In the genomic region with DNA sequence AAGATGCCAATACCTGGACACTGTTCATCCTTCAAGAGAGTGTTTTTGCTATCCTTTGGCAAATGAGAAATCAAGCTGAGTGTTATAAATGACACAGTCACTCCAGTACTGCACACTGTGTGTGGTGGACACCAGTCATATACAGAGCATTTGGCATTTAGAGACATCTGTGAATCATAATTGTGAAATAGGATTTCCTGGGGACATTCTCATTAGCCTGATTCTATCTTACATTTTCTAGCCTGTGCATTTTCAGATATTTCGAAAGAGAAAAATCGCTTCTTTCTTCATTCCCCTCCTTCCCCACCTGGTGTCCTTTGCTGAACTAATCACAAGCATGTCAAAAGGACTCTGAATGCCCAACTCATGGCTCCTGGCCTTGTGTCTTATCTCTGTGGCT, we compare ENCODE assay signal across 23 cellular contexts.
DNase-seq lines count a peak whose midpoint lies in the region; ATAC-seq, FAIRE-seq and TF ChIP-seq lines count a peak whose summit lies in the region.
"Had no signal": no experiment of that assay in that cellular context is flagged by ENCODE, and none has a peak within 500 bp of the region (broad histone marks: within the 10 kb centered on the region; RNA-seq: fewer than 3 reads in every experiment).

No MANE protein-coding gene starts in this region.

- no peak overlapping the region for H3K4me3 ChIP-seq in choroid plexus epithelial cell (ENCODE audit: low read depth, low read length)
- H3K4me3 ChIP-seq: dorsolateral prefrontal cortex, gastroesophageal sphincter, pancreas, right lobe of liver had no signal

- peak; percentile 34 for FAIRE-seq in RCC 7860 (lab: Jason Lieb, UNC)
- FAIRE-seq: GM12892, GM19239, pancreas had no signal

- DNase-seq in ELR (ENCODE audit: low read depth): peak; percentile 6
- DNase-seq in RCC 7860 (ENCODE audit: low spot score): peak; percentile 59
- DNase-seq in choroid plexus epithelial cell (ENCODE audit: low read depth): peak; percentile 49
- DNase-seq in omental fat pad (ENCODE audit: low spot score): no peak
- DNase-seq in NCI-H69 (lab: John Stamatoyannopoulos, UW): no peak
- DNase-seq in stimulated activated CD4-positive, alpha-beta T cell treated with anti-CD3 and anti-CD28 coated beads, Interleukin-4, amount 100 ng/mL, for 24 hours: no peak
- DNase-seq: activated naive CD8-positive, alpha-beta T cell treated with anti-CD3 and anti-CD28 coated beads for 36 hours; CD4-positive, alpha-beta T cell; DMS153; dorsolateral prefrontal cortex; H7; naive thymus-derived CD8-positive, alpha-beta T cell; NCI-H1930; NK-92 treated with Interleukin-12 subunit alpha and Interleukin-12 subunit beta, amount 100 ng/mL, for 24 hours; pancreas; right lobe of liver; stimulated activated CD4-positive, alpha-beta T cell treated with anti-CD3 and anti-CD28 coated beads, Interleukin-15, amount 100 ng/mL, for 24 hours; substantia nigra had no signal

- TF ChIP-seq CTCF in choroid plexus epithelial cell (conservative IDR thresholded peaks at IDR 0.05; ENCODE audit: low read depth, low read length) (no peak), omental fat pad (IDR thresholded peaks at IDR 0.05) (no peak)

- ATAC-seq in omental fat pad (ENCODE audit: low FRiP score): peak; percentile 62
- ATAC-seq in GM19397 (IDR thresholded peaks at IDR 0.05; ENCODE audit: unreplicated experiment): no peak
- ATAC-seq in GM19351 (IDR thresholded peaks at IDR 0.05; ENCODE audit: unreplicated experiment): no peak
- ATAC-seq: gastroesophageal sphincter; naive thymus-derived CD8-positive, alpha-beta T cell; pancreas; right lobe of liver had no signal

Comparison
In these comparisons a context has a peak if more than half of its experiments do, and no peak if none do; other contexts are left out.
1. DNase-seq: peak in ELR (single experiment), RCC 7860 (single experiment) and choroid plexus epithelial cell (single experiment); none in omental fat pad (single experiment), NCI-H69 (single experiment) and stimulated activated CD4-positive, alpha-beta T cell treated with anti-CD3 and anti-CD28 coated beads, Interleukin-4, amount 100 ng/mL, for 24 hours (single experiment).